In genomic region chr3:35680866-35681650, GRCh38 we compare ENCODE assay signal across 16 cellular contexts. TPM values are rescaled to one million over a fixed set of nuclear protein-coding genes. Genes with fewer than 3 reads are reported as not detected.
DNase-seq lines count a peak whose midpoint lies in the region; ATAC-seq and TF ChIP-seq lines count a peak whose summit lies in the region.
"Had no signal": no experiment of that assay in that cellular context is flagged by ENCODE, and none has a peak within 500 bp of the region (broad histone marks: within the 10 kb centered on the region; RNA-seq: fewer than 3 reads in every experiment).

No MANE protein-coding gene starts in this region.

- peak overlapping the region; percentile 3 to 13 for H3K4me3 Mint-ChIP-seq in stimulated activated naive B cell treated with anti-CD40 and anti-IgM and Interleukin-4, amounts not matched to agents 10 μg/mL and 1 μg/mL and 100 μg/mL, for 72 hours
- H3K4me3 Mint-ChIP-seq: GM23338 had no signal

- H3K9me3 ChIP-seq in OCI-LY7 (ENCODE audit: low read length): no peaks in the 10 kb centered on the region
- no peaks in the 10 kb centered on the region for H3K9me3 ChIP-seq in HAP-1
- H3K9me3 ChIP-seq: BE2C had no signal

- in situ Hi-C loops in HAP-1 (cut with MboI; ENCODE audit: low sequenced_read_pairs): no loop called here

- H3K4me1 Mint-ChIP-seq in stimulated activated naive B cell treated with anti-CD40 and anti-IgM and Interleukin-4, amounts not matched to agents 10 μg/mL and 1 μg/mL and 100 μg/mL, for 72 hours: peaks cover 11 to 20% of the 10 kb centered on the region in 2 donors

- H3K4me1 ChIP-seq in OCI-LY7 (ENCODE audit: insufficient read depth, low read length, poor library complexity, severe bottlenecking) (peaks cover 60% of the 10 kb centered on the region), HAP-1 (no peaks in the 10 kb centered on the region)
- H3K4me1 ChIP-seq: BE2C had no signal

- no peaks in the 10 kb centered on the region for H3K9me3 Mint-ChIP-seq in stimulated activated naive B cell treated with anti-CD40 and anti-IgM and Interleukin-4, amounts not matched to agents 10 μg/mL and 1 μg/mL and 100 μg/mL, for 72 hours
- H3K9me3 Mint-ChIP-seq: GM23338 had no signal

- peak overlapping the region; percentile 16 for H3K4me3 ChIP-seq in OCI-LY7 (ENCODE audit: low read depth, low read length, poor library complexity, severe bottlenecking)
- H3K4me3 ChIP-seq in HAP-1: no peak overlapping the region
- H3K4me3 ChIP-seq: GM23338 had no signal

- no peak overlapping the region for H3K27ac ChIP-seq in OCI-LY7 (ENCODE audit: low read depth, low read length, poor library complexity, severe bottlenecking)

- CTCF ChIA-PET in OCI-LY7 (lab: Charles Lee; ENCODE audit: unreplicated experiment): no interaction called here

- peak overlapping the region; percentile 75 for H3K4me2 ChIP-seq in OCI-LY7 (ENCODE audit: low read length)
- H3K4me2 ChIP-seq: GM23338 had no signal

- peak overlapping the region; percentile 87 for H2AFZ ChIP-seq in OCI-LY7 (ENCODE audit: low read length)
- H2AFZ ChIP-seq: GM23338 had no signal

- H3K9me2 ChIP-seq in OCI-LY7 (ENCODE audit: insufficient read depth, low read length): no peaks in the 10 kb centered on the region

- H3K27ac Mint-ChIP-seq in stimulated activated naive B cell treated with anti-CD40 and anti-IgM and Interleukin-4, amounts not matched to agents 10 μg/mL and 1 μg/mL and 100 μg/mL, for 72 hours: no peak overlapping the region
- H3K27ac Mint-ChIP-seq: GM23338 had no signal

- peaks cover 33% of the 10 kb centered on the region for H3K27me3 ChIP-seq in HAP-1 (ENCODE audit: low read depth)

- H3K36me3 ChIP-seq in OCI-LY7 (ENCODE audit: insufficient read depth, low read length) (no peaks in the 10 kb centered on the region), HAP-1 (replicated peaks) (no peaks in the 10 kb centered on the region)
- H3K36me3 ChIP-seq: BE2C had no signal

- no peaks in the 10 kb centered on the region for H3K27me3 Mint-ChIP-seq in stimulated activated naive B cell treated with anti-CD40 and anti-IgM and Interleukin-4, amounts not matched to agents 10 μg/mL and 1 μg/mL and 100 μg/mL, for 72 hours

- POLR2A ChIA-PET in OCI-LY7 (lab: Charles Lee): interaction anchor here (0.5 to 3.4 kb wide), 10 partner anchors 9 to 229 kb away, joined by 3 to 18 read pairs (median 4); no protein-coding TSS in a partner anchor

- H3K79me2 ChIP-seq in OCI-LY7 (ENCODE audit: insufficient read depth, low read depth, low read length): no peaks in the 10 kb centered on the region

- intact Hi-C loops in OCI-LY7 (cut with micrococcal nuclease; ENCODE audit: unreplicated experiment): no loop called here

- ATAC-seq in GM18502 (IDR thresholded peaks at IDR 0.05; ENCODE audit: poor library complexity, unreplicated experiment): peak; percentile 58
- peak; percentile 94 to 97 for ATAC-seq in stimulated activated naive B cell treated with anti-CD40 and anti-IgM and Interleukin-4, amounts not matched to agents 10 μg/mL and 1 μg/mL and 100 μg/mL, for 72 hours (replicated peaks)
- ATAC-seq: GM23338, Panc1 had no signal

- no TSS peak for BruUV-seq in OCI-LY7 (replicated peaks; lab: Mats Ljungman, UMichigan)

- DNase-seq in OCI-LY7 (ENCODE audit: low spot score) (no peak), cerebellar cortex (ENCODE audit: low spot score) (peak; percentile 71), HAP-1 (ENCODE audit: low spot score in 2 of 2) (no peak), NK-92 (lab: John Stamatoyannopoulos, UW; ENCODE audit: unreplicated experiment) (no peak)
- no peak for DNase-seq in stimulated activated naive B cell treated with anti-CD40 and anti-IgM and Interleukin-4, amounts not matched to agents 10 μg/mL and 1 μg/mL and 100 μg/mL, for 72 hours
- DNase-seq in activated CD8-positive, alpha-beta memory T cell treated with anti-CD3 and anti-CD28 coated beads, Interleukin-2, amount 50 U/mL, for 4 hours: no peak
- DNase-seq: BE2C, EL, IMR-90, NCI-H1092, NCI-H69, Right ventricle myocardium superior had no signal

- TF ChIP-seq CTCF in OCI-LY7 (conservative IDR thresholded peaks at IDR 0.05; ENCODE audit: low read length): 0 out of 2 replicates have a peak, but pooled peaks have one; percentile 8

- H4K20me1 ChIP-seq in OCI-LY7 (ENCODE audit: insufficient read depth, low read length): no peaks in the 10 kb centered on the region

- no peaks in the 10 kb centered on the region for H3K36me3 Mint-ChIP-seq in stimulated activated naive B cell treated with anti-CD40 and anti-IgM and Interleukin-4, amounts not matched to agents 10 μg/mL and 1 μg/mL and 100 μg/mL, for 72 hours

RNA-seq across cellular contexts. Expression of gene ARPP21, which starts 41.7 kb away (rescaled TPM):
- 0.88 and 1.0 TPM in 2 replicates for total RNA-seq in OCI-LY7 (2014; rRNA removed; shearing (Covaris generic))
- total RNA-seq in OCI-LY7 (2022): 1.1 and 1.3 TPM in 2 replicates
- total RNA-seq: GM23338, HT-29, IMR-90, Right ventricle myocardium superior had no signal
